Comparison of ENCODE assay signal across 33 cellular contexts in the genomic region with DNA sequence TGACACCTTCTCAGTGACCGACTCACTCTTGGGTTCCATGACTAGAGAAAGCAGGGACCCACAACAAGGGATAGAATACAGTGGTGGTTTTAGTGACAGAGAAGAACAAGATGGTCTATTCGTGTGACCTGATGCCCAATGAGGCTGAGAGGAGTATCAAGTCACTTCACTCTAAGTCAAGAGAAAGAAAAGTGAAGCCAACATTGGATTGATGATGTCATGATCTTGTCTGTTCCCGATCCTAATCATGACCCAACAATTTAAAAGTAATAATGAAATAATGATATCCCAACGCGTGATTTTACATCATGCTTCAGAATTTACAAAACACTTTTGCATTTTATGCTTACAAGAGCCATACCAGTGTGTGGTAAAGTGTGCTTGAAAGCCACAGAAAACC.
DNase-seq lines count a peak whose midpoint lies in the region; ATAC-seq, FAIRE-seq and TF ChIP-seq lines count a peak whose summit lies in the region.
"Had no signal": no experiment of that assay in that cellular context is flagged by ENCODE, and none has a peak within 500 bp of the region (broad histone marks: within the 10 kb centered on the region; RNA-seq: fewer than 3 reads in every experiment).

No MANE protein-coding gene starts in this region.

- H3K36me3 ChIP-seq in HepG2 (replicated peaks in 1 of 2; ENCODE audit: control insufficient read depth in 1 of 2, insufficient read depth in 2 of 2, low read length in 2 of 2) (no peaks in the 10 kb centered on the region), right lobe of liver (no peaks in the 10 kb centered on the region), HEK293 (ENCODE audit: control insufficient read depth in 2 of 2, insufficient read depth in 1 of 2, low read length in 2 of 2) (no peaks in the 10 kb centered on the region), H1 (ENCODE audit: control insufficient read depth in 2 of 4, insufficient read depth in 4 of 4, low read length in 3 of 4) (no peaks in the 10 kb centered on the region)
- H3K36me3 ChIP-seq: BE2C; BLaER1; BLaER1 treated with 17β-estradiol and CSF1 and Interleukin-3, amounts not matched to agents 10 nM and 100 nM had no signal

- no peak overlapping the region for H2BK120ac ChIP-seq in H1 (replicated peaks; ENCODE audit: low read depth, low read length)

- no peaks in the 10 kb centered on the region for H3K4me1 ChIP-seq in HepG2 (ENCODE audit: insufficient read depth, low read length)
- no peaks in the 10 kb centered on the region for H3K4me1 ChIP-seq in right lobe of liver
- H3K4me1 ChIP-seq in HEK293 (ENCODE audit: control insufficient read depth, insufficient read depth, low read length) = peaks cover 4% of the 10 kb centered on the region; the same call in 1 of the 2 replicates
- H3K4me1 ChIP-seq in H1 (replicated peaks in 1 of 4; ENCODE audit: control insufficient read depth in 3 of 4, insufficient read depth in 4 of 4, low read length in 3 of 4) = peaks cover 0 to 2% (median 0%) of the 10 kb centered on the region in 4 experiments; a peak in 5 of 7 replicates
- H3K4me1 ChIP-seq: A549; BE2C; BLaER1; BLaER1 treated with 17β-estradiol and CSF1 and Interleukin-3, amounts not matched to agents 10 nM and 100 nM; Caco-2 had no signal

- POLR2A ChIA-PET in HepG2 (lab: Yijun Ruan, JAX) (no interaction called here), HEK293 (lab: Yijun Ruan, JAX) (no interaction called here), H1 (lab: Charles Lee; ENCODE audit: partially characterized antibody) (no interaction called here)

- H3K4ac ChIP-seq in H1 (replicated peaks; ENCODE audit: insufficient read length, low read depth, low read length) = no peak overlapping the region

- H3K9me3 ChIP-seq in HepG2 (ENCODE audit: low read length) = no peaks in the 10 kb centered on the region
- no peaks in the 10 kb centered on the region for H3K9me3 ChIP-seq in right lobe of liver
- no peaks in the 10 kb centered on the region for H3K9me3 ChIP-seq in HEK293 (ENCODE audit: control insufficient read depth, insufficient read depth, low read depth, low read length)
- no peaks in the 10 kb centered on the region for H3K9me3 ChIP-seq in H1 (ENCODE audit: insufficient read depth in 2 of 2, low read depth in 1 of 2, low read length in 1 of 2)
- H3K9me3 ChIP-seq: A549; BE2C; BLaER1; BLaER1 treated with 17β-estradiol and CSF1 and Interleukin-3, amounts not matched to agents 10 nM and 100 nM; Caco-2 had no signal

- no peak for TF ChIP-seq POLR2A in HepG2 (IDR thresholded peaks at IDR 0.05; ENCODE audit: insufficient read depth in 1 of 2, low read depth in 2 of 2, low read length in 2 of 2)
- no peak for TF ChIP-seq POLR2A in right lobe of liver (IDR thresholded peaks at IDR 0.05)
- no peak for TF ChIP-seq POLR2A in H1 (IDR thresholded peaks at IDR 0.05; ENCODE audit: control extremely low read depth in 1 of 2, low read depth in 2 of 2, low read length in 2 of 2)

- no peak overlapping the region for H2BK20ac ChIP-seq in H1 (ENCODE audit: low read length)

- no TSS peak for BruUV-seq in HepG2 (replicated peaks; lab: Mats Ljungman, UMichigan)

- H3K4me2 ChIP-seq in HepG2 (ENCODE audit: low read depth, low read length) (no peak overlapping the region), H1 (ENCODE audit: insufficient read depth in 1 of 2, low read depth in 2 of 2, low read length in 2 of 2) (no peak overlapping the region)
- H3K4me2 ChIP-seq: A549; BLaER1; BLaER1 treated with 17β-estradiol and CSF1 and Interleukin-3, amounts not matched to agents 10 nM and 100 nM had no signal

- H4K8ac ChIP-seq in H1 (ENCODE audit: extremely low read depth, insufficient read depth, low read length) = no peak overlapping the region

- H4K5ac ChIP-seq in H1 (ENCODE audit: insufficient read length, low read depth, low read length) = no peak overlapping the region

- H2BK15ac ChIP-seq in H1 (ENCODE audit: low read length) = no peak overlapping the region

- in situ Hi-C loops in HepG2 (cut with HindIII; ENCODE audit: extremely low pct_ligation_motif_present, low pct_unique_long_range_greater_than_20kb) = no loop called here

- TF ChIP-seq RAD21 in HepG2 (CRISPR knock-in tag; IDR thresholded peaks at IDR 0.05) (no peak), H1 (IDR thresholded peaks at IDR 0.05 in 1 of 2, conservative IDR thresholded peaks at IDR 0.05 in 1 of 2; ENCODE audit: low read depth in 2 of 2, low read length in 2 of 2) (no peak)

- H3K23ac ChIP-seq in H1 (ENCODE audit: insufficient read length) = no peak overlapping the region

- DNase-seq in HepG2 (ENCODE audit: low spot score) (no peak), right lobe of liver (no peak), H1 (ENCODE audit: low read depth in 1 of 2, low spot score in 2 of 2) (no peak), T1000 (lab: John Stamatoyannopoulos, UW) (no peak), SKM-1 treated with dmso at 0.1 percent for 144 hours (lab: John Stamatoyannopoulos, UW; ENCODE audit: unreplicated experiment) (no peak)
- DNase-seq: 8988T; ACHN; AML-193; BE2C; C1 segment of cervical spinal cord; Caco-2; Calu3; CD4-positive, alpha-beta memory T cell; CD4-positive, alpha-beta T cell; CD4-positive, CD25-positive, alpha-beta regulatory T cell; CD8-positive, alpha-beta memory T cell; CD8-positive, alpha-beta T cell; COR-L47; DMS 273 treated with DMSO at 0.1 percent for 48 hours; DMS153; DMS53; DMS79; DMS79 treated with DMSO at 0.1 percent for 48 hours; DND-41; EL had no signal

- H3K4me3 ChIP-seq in HepG2 (replicated peaks in 1 of 3; ENCODE audit: insufficient read depth in 1 of 3, low read depth in 2 of 3, low read length in 3 of 3) (no peak overlapping the region), right lobe of liver (no peak overlapping the region), HEK293 (ENCODE audit: low read depth, low read length) (no peak overlapping the region), H1 (ENCODE audit: extremely low read depth in 1 of 4, insufficient read depth in 2 of 4, low read depth in 3 of 4, low read length in 4 of 4) (no peak overlapping the region)
- H3K4me3 ChIP-seq: A549; BLaER1; BLaER1 treated with 17β-estradiol and CSF1 and Interleukin-3, amounts not matched to agents 10 nM and 100 nM had no signal

- H3K27me3 ChIP-seq in HepG2 (ENCODE audit: control insufficient read depth in 1 of 2, insufficient read depth in 2 of 2, low read length in 2 of 2) (peaks cover 0 to 19% of the 10 kb centered on the region in 2 experiments; a peak in 3 of 5 replicates), right lobe of liver (no peaks in the 10 kb centered on the region), H1 (replicated peaks in 1 of 4; ENCODE audit: control insufficient read depth in 3 of 4, extremely low read depth in 1 of 4, insufficient read depth in 3 of 4, low read length in 3 of 4) (no peaks in the 10 kb centered on the region)
- H3K27me3 ChIP-seq: BE2C; BLaER1; BLaER1 treated with 17β-estradiol and CSF1 and Interleukin-3, amounts not matched to agents 10 nM and 100 nM had no signal

- no peak overlapping the region for H3K27ac ChIP-seq in HepG2 (ENCODE audit: extremely low read length, insufficient read depth, low read length)
- H3K27ac ChIP-seq in right lobe of liver = no peak overlapping the region
- H3K27ac ChIP-seq in HEK293 (ENCODE audit: extremely low read depth, low read depth, low read length) = no peak overlapping the region
- no peak overlapping the region for H3K27ac ChIP-seq in H1 (ENCODE audit: low read depth, low read length)
- H3K27ac ChIP-seq: 22Rv1; A549; BLaER1; BLaER1 treated with 17β-estradiol and CSF1 and Interleukin-3, amounts not matched to agents 10 nM and 100 nM; C4-2B had no signal

- TF ChIP-seq CTCF in HepG2 (CRISPR knock-in tag; IDR thresholded peaks at IDR 0.05) (no peak), right lobe of liver (IDR thresholded peaks at IDR 0.05) (no peak), HEK293 (tag by site-specific recombination; IDR thresholded peaks at IDR 0.05) (no peak), H1 (IDR thresholded peaks at IDR 0.05; ENCODE audit: control extremely low read depth in 1 of 3, insufficient read depth in 1 of 3, low read depth in 1 of 3, low read length in 3 of 3) (no peak)

- FAIRE-seq in HepG2 (lab: Jason Lieb, UNC) (no peak), H1 (lab: Jason Lieb, UNC) (no peak)
- FAIRE-seq: A204.1, A549, D721Med had no signal

- no peaks in the 10 kb centered on the region for H3K79me1 ChIP-seq in H1 (ENCODE audit: low read depth, low read length)

- H4K20me1 ChIP-seq in HepG2 (ENCODE audit: insufficient read depth, low read length) = no peaks in the 10 kb centered on the region
- H4K20me1 ChIP-seq in H1 (replicated peaks in 1 of 2; ENCODE audit: control insufficient read depth in 1 of 2, insufficient read depth in 2 of 2, low read length in 2 of 2) = no peaks in the 10 kb centered on the region
- H4K20me1 ChIP-seq: BLaER1; BLaER1 treated with 17β-estradiol and CSF1 and Interleukin-3, amounts not matched to agents 10 nM and 100 nM had no signal

- H2BK5ac ChIP-seq in H1 (ENCODE audit: low read depth, low read length) = no peak overlapping the region

- H2AFZ ChIP-seq in HepG2 (ENCODE audit: low read length) = no peak overlapping the region
- 0 out of 2 replicates have a peak overlapping the region, but pooled peaks have one; percentile 49 for H2AFZ ChIP-seq in H1 (ENCODE audit: low read length)

- TF ChIP-seq EP300 in HepG2 (IDR thresholded peaks at IDR 0.05; ENCODE audit: low read depth in 2 of 2, low read length in 2 of 2) = no peak
- TF ChIP-seq EP300 in HepG2 (CRISPR knock-in tag; IDR thresholded peaks at IDR 0.05; ENCODE audit: borderline replicate concordance) = no peak
- TF ChIP-seq EP300 in H1 (IDR thresholded peaks at IDR 0.05; ENCODE audit: borderline replicate concordance in 1 of 2, low read depth in 2 of 2, low read length in 2 of 2) = no peak

- H3K56ac ChIP-seq in H1 (replicated peaks; ENCODE audit: insufficient read length, low read depth, low read length) = no peak overlapping the region

- H3K9ac ChIP-seq in HepG2 (ENCODE audit: insufficient read depth, low read depth, low read length) (no peak overlapping the region), H1 (replicated peaks in 1 of 4; ENCODE audit: extremely low read depth in 1 of 4, low read depth in 3 of 4, low read length in 3 of 4) (no peak overlapping the region)
- H3K9ac ChIP-seq: BLaER1; BLaER1 treated with 17β-estradiol and CSF1 and Interleukin-3, amounts not matched to agents 10 nM and 100 nM had no signal

- H2BK12ac ChIP-seq in H1 (ENCODE audit: low read depth, low read length) = no peak overlapping the region

- 1% methylated on average over 5 of the region's 5 CpGs for WGBS in HepG2 (ENCODE audit: low lambda C conversion rate)
- 36% methylated on average over 4 of the region's 5 CpGs for WGBS in right lobe of liver (ENCODE audit: insufficient coverage, low coverage, low lambda C conversion rate, missing lambda C conversion rate)
- 76% methylated on average over 5 of the region's 5 CpGs; no CpG with 5 or more reads in 1 of the 2 experiments for WGBS in H1 (ENCODE audit: extremely low coverage in 1 of 2, insufficient coverage in 1 of 2, insufficient read length in 1 of 2, insufficient replicate concordance in 2 of 2, low coverage in 1 of 2, low lambda C conversion rate in 2 of 2, missing lambda C conversion rate in 1 of 2), 2 experiments

- H3K79me2 ChIP-seq in HepG2 (ENCODE audit: insufficient read depth, low read length) = no peaks in the 10 kb centered on the region
- no peaks in the 10 kb centered on the region for H3K79me2 ChIP-seq in H1 (ENCODE audit: control insufficient read depth in 1 of 2, insufficient read depth in 2 of 2, low read length in 2 of 2)

- no peaks in the 10 kb centered on the region for H3K23me2 ChIP-seq in H1 (ENCODE audit: low read depth, low read length)

- no peak for ATAC-seq in HepG2
- ATAC-seq in right lobe of liver = no peak
- ATAC-seq: A549; CD8-positive, alpha-beta T cell had no signal

- H4K91ac ChIP-seq in H1 (replicated peaks; ENCODE audit: insufficient read length, low read length) = no peak overlapping the region

- CTCF ChIA-PET in HepG2 (lab: Yijun Ruan, JAX; ENCODE audit: low intra/inter-chr PET ratio, low total read pairs) (no interaction called here), HEK293 (lab: Yijun Ruan, JAX) (no interaction called here), H1 (lab: Charles Lee; ENCODE audit: partially characterized antibody) (interaction anchor here (1.0 to 1.2 kb wide), 2 partner anchors 35 to 54 kb away, joined by 3 to 4 read pairs; no protein-coding TSS in a partner anchor)

- H3K18ac ChIP-seq in H1 (ENCODE audit: extremely low read depth, low read length) = no peak overlapping the region

- H3K14ac ChIP-seq in H1 (ENCODE audit: insufficient read length) = no peak overlapping the region

- intact Hi-C loops in HepG2 (cut with micrococcal nuclease; ENCODE audit: unreplicated experiment) = no loop called here
- intact Hi-C loops in right lobe of liver (cut with DNase I) = no loop called here

- no peak overlapping the region for H2AK5ac ChIP-seq in H1 (ENCODE audit: low read depth, low read length)
